18 cellular contexts compared by ENCODE assay signal in the genomic region with DNA sequence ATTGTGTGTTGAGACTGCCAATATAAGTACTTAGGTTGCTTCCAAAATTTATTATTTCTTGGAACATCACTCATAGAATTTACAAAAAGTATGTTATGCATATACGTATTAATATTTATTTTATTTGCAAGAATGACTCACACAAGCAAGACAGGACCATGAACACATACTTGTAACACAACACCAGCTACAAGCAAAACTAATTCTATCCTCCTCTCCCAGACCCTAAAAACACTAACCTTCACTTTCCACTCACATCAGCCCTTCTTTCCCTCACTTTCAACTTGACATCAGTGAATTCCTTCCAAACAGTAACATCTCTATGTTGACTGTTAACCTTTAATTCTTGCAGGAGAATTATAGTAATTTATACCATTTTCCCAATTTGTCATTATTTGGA.
"Had no signal": no experiment of that assay in that cellular context is flagged by ENCODE, and none has a peak within 500 bp of the region (broad histone marks: within the 10 kb centered on the region; RNA-seq: fewer than 3 reads in every experiment).

No MANE protein-coding gene starts in this region.

- H3K27ac Mint-ChIP-seq: effector memory CD8-positive, alpha-beta T cell; naive thymus-derived CD4-positive, alpha-beta T cell had no signal

- H3K27ac ChIP-seq: esophagus squamous epithelium, hepatocyte, neutrophil, skin epidermis, stomach, thoracic aorta had no signal

- H3K9me3 Mint-ChIP-seq: dendritic cell treated with granulocyte-macrophage colony-stimulating factor and Interleukin-4, amounts not matched to agents 40 ng/mL and 50 ng/mL, for 4 days; effector memory CD8-positive, alpha-beta T cell; naive thymus-derived CD4-positive, alpha-beta T cell had no signal

- H3K4me1 ChIP-seq: esophagus squamous epithelium, stomach had no signal

- H3K27me3 Mint-ChIP-seq: dendritic cell treated with granulocyte-macrophage colony-stimulating factor and Interleukin-4, amounts not matched to agents 40 ng/mL and 50 ng/mL, for 4 days; effector memory CD8-positive, alpha-beta T cell had no signal

- DNase-seq: effector memory CD8-positive, alpha-beta T cell; esophagus squamous epithelium; foreskin melanocyte; head of caudate nucleus; mammary epithelial cell; naive thymus-derived CD4-positive, alpha-beta T cell; stimulated activated CD4-positive, alpha-beta T cell treated with anti-CD3 and anti-CD28 coated beads, Interleukin-2, amount 100 ng/mL, for 24 hours; stimulated activated naive CD4-positive, alpha-beta T cell; stomach; substantia nigra; trophoblast cell had no signal

- H3K4me2 ChIP-seq: hepatocyte had no signal

- H3K9me3 ChIP-seq: esophagus squamous epithelium, neutrophil, stomach, thoracic aorta had no signal

- H3K27me3 ChIP-seq: esophagus squamous epithelium, hepatocyte, neutrophil, stomach had no signal

- H3K4me3 ChIP-seq: esophagus squamous epithelium, hepatocyte, skin epidermis, stomach, thoracic aorta had no signal

- H2AFZ ChIP-seq: hepatocyte had no signal

- ATAC-seq: effector memory CD8-positive, alpha-beta T cell; left lobe of liver; naive thymus-derived CD4-positive, alpha-beta T cell; sciatic nerve had no signal

- H3K79me2 ChIP-seq: hepatocyte had no signal

- H3K4me3 Mint-ChIP-seq: dendritic cell treated with granulocyte-macrophage colony-stimulating factor and Interleukin-4, amounts not matched to agents 40 ng/mL and 50 ng/mL, for 4 days; effector memory CD8-positive, alpha-beta T cell; naive thymus-derived CD4-positive, alpha-beta T cell had no signal
